Comparison of ENCODE assay signal across 10 cellular contexts in the genomic region with DNA sequence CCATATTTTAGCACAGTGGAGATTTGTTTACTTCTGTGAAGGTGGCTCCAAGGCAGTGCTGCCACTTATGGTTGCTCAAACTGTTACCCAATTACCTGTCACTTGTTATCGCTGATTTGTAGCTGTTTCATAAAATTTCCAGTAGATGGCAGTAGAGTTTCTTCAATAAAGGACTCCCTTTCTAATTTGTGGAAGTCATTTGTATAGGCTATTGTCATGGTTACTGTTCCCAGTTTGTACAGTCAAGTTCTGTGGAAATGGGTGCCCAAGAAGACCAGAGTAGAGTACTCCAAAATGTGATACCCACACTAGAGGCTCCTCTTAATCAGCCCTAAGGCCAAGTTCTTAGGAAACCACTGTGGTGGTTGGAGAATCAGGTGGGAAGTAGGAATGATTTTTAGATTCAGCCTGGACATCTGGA.
DNase-seq lines count a peak whose midpoint lies in the region; ATAC-seq, FAIRE-seq and TF ChIP-seq lines count a peak whose summit lies in the region.
"Had no signal": no experiment of that assay in that cellular context is flagged by ENCODE, and none has a peak within 500 bp of the region (broad histone marks: within the 10 kb centered on the region; RNA-seq: fewer than 3 reads in every experiment).

No MANE protein-coding gene starts in this region.

- CTCF ChIA-PET in Panc1 (lab: Charles Lee) = interaction anchor here (0.7 kb wide), 2 partner anchors 217 to 707 kb away, joined by 3 read pairs; a partner anchor contains a TSS

- H3K27me3 Mint-ChIP-seq in T-helper 2 cell treated with Interferon-gamma antibody and Interleukin-4, amounts not matched to agents 5 μg/mL and 100 μg/mL, for 36 hours (ENCODE audit: low read depth) = peaks cover 3% of the 10 kb centered on the region

- DNase-seq in H4 (ENCODE audit: low spot score) = peak; percentile 64
- DNase-seq in LoVo (ENCODE audit: low spot score) = peak; percentile 83
- DNase-seq in Panc1 (ENCODE audit: low read depth, low spot score) = no peak
- peak; percentile 94 for DNase-seq in dedifferentiated amniotic fluid mesenchymal stem cell (ENCODE audit: extremely low spot score)
- no peak for DNase-seq in lower lobe of right lung
- DNase-seq in T-helper 2 cell treated with Interferon-gamma antibody and Interleukin-4, amounts not matched to agents 5 μg/mL and 100 μg/mL, for 36 hours (ENCODE audit: low spot score) = no peak
- DNase-seq: activated naive CD8-positive, alpha-beta T cell treated with anti-CD3 and anti-CD28 coated beads, Interleukin-2, amount 10 ng/mL, durations not matched to agents 7 days and 5 days had no signal

- FAIRE-seq in G401.6 (lab: Jason Lieb, UNC) = peak; percentile 94

- H3K4me3 ChIP-seq in Panc1 (ENCODE audit: low read depth in 2 of 2, low read length in 2 of 2) (no peak overlapping the region), lower lobe of right lung (no peak overlapping the region)

- no peak overlapping the region for H3K4me3 Mint-ChIP-seq in T-helper 2 cell treated with Interferon-gamma antibody and Interleukin-4, amounts not matched to agents 5 μg/mL and 100 μg/mL, for 36 hours
- H3K4me3 Mint-ChIP-seq: activated naive CD8-positive, alpha-beta T cell treated with anti-CD3 and anti-CD28 coated beads, Interleukin-2, amount 10 ng/mL, durations not matched to agents 7 days and 5 days; stimulated activated naive CD8-positive, alpha-beta T cell treated with anti-CD3 and anti-CD28 coated beads, Interleukin-15, Interleukin-2, amounts not matched to agents 100 ng/mL and 50 ng/mL, for 24 hours had no signal

- H3K27me3 ChIP-seq in Panc1 (ENCODE audit: control insufficient read depth, insufficient read depth, low read length) = no peaks in the 10 kb centered on the region
- no peaks in the 10 kb centered on the region for H3K27me3 ChIP-seq in lower lobe of right lung (ENCODE audit: low read depth)

- H3K27ac Mint-ChIP-seq in T-helper 2 cell treated with Interferon-gamma antibody and Interleukin-4, amounts not matched to agents 5 μg/mL and 100 μg/mL, for 36 hours = no peak overlapping the region
- H3K27ac Mint-ChIP-seq: activated naive CD8-positive, alpha-beta T cell treated with anti-CD3 and anti-CD28 coated beads, Interleukin-2, amount 10 ng/mL, durations not matched to agents 7 days and 5 days; stimulated activated naive CD8-positive, alpha-beta T cell treated with anti-CD3 and anti-CD28 coated beads, Interleukin-15, Interleukin-2, amounts not matched to agents 100 ng/mL and 50 ng/mL, for 24 hours had no signal

- H3K9me3 ChIP-seq in Panc1 (ENCODE audit: control insufficient read depth, insufficient read depth, low read depth, low read length) = no peaks in the 10 kb centered on the region
- H3K9me3 ChIP-seq in lower lobe of right lung = no peaks in the 10 kb centered on the region

- peaks cover 12% of the 10 kb centered on the region for H3K4me1 ChIP-seq in Panc1 (ENCODE audit: control insufficient read depth, insufficient read depth, low read length)
- peaks cover 8% of the 10 kb centered on the region for H3K4me1 ChIP-seq in lower lobe of right lung

- H3K27ac ChIP-seq in Panc1 (ENCODE audit: low read length) (no peak overlapping the region), lower lobe of right lung (no peak overlapping the region)

- POLR2A ChIA-PET in Panc1 (lab: Charles Lee) = interaction anchor here (0.6 kb wide), 1 partner anchor 32 kb away, joined by 3 read pairs; no protein-coding TSS in a partner anchor

- TF ChIP-seq CTCF in Panc1 (IDR thresholded peaks at IDR 0.05) (peak; percentile 73), lower lobe of right lung (IDR thresholded peaks at IDR 0.05) (peak; percentile 75)

- H3K36me3 Mint-ChIP-seq in T-helper 2 cell treated with Interferon-gamma antibody and Interleukin-4, amounts not matched to agents 5 μg/mL and 100 μg/mL, for 36 hours (ENCODE audit: low read depth) = no peaks in the 10 kb centered on the region
- H3K36me3 Mint-ChIP-seq: activated naive CD8-positive, alpha-beta T cell treated with anti-CD3 and anti-CD28 coated beads, Interleukin-2, amount 10 ng/mL, durations not matched to agents 7 days and 5 days had no signal

- intact Hi-C loops in Panc1 (cut with micrococcal nuclease; ENCODE audit: unreplicated experiment) = loop anchor here (5.0 kb wide), 1 partner anchor 207 kb away; no protein-coding TSS in a partner anchor
- intact Hi-C loops in lower lobe of right lung (cut with DNase I) = no loop called here

- BruUV-seq in Panc1 (replicated peaks; lab: Mats Ljungman, UMichigan) = no TSS peak

- ATAC-seq in Panc1 = peak; percentile 85
- peak; percentile 94 to 97 for ATAC-seq in lower lobe of right lung
- ATAC-seq in HG02840 (IDR thresholded peaks at IDR 0.05; ENCODE audit: low FRiP score, unreplicated experiment) = no peak

- H3K4me1 Mint-ChIP-seq in T-helper 2 cell treated with Interferon-gamma antibody and Interleukin-4, amounts not matched to agents 5 μg/mL and 100 μg/mL, for 36 hours (ENCODE audit: low read depth) = no peaks in the 10 kb centered on the region
- H3K4me1 Mint-ChIP-seq: activated naive CD8-positive, alpha-beta T cell treated with anti-CD3 and anti-CD28 coated beads, Interleukin-2, amount 10 ng/mL, durations not matched to agents 7 days and 5 days had no signal

- in situ Hi-C loops in Panc1 (cut with HindIII; ENCODE audit: low pct_unique_long_range_greater_than_20kb, low sequenced_read_pairs) = no loop called here

- H3K9me3 Mint-ChIP-seq in T-helper 2 cell treated with Interferon-gamma antibody and Interleukin-4, amounts not matched to agents 5 μg/mL and 100 μg/mL, for 36 hours = no peaks in the 10 kb centered on the region
- H3K9me3 Mint-ChIP-seq: stimulated activated naive CD8-positive, alpha-beta T cell treated with anti-CD3 and anti-CD28 coated beads, Interleukin-15, Interleukin-2, amounts not matched to agents 100 ng/mL and 50 ng/mL, for 24 hours had no signal

- H3K36me3 ChIP-seq in Panc1 (ENCODE audit: control insufficient read depth, insufficient read depth, low read length) (no peaks in the 10 kb centered on the region), lower lobe of right lung (no peaks in the 10 kb centered on the region)

Comparison
In these comparisons a context has a peak if more than half of its experiments do, and no peak if none do; other contexts are left out.
1. DNase-seq: peak in H4 (single experiment), LoVo (single experiment) and dedifferentiated amniotic fluid mesenchymal stem cell (single experiment); none in Panc1 (single experiment), lower lobe of right lung (single experiment) and T-helper 2 cell treated with Interferon-gamma antibody and Interleukin-4, amounts not matched to agents 5 μg/mL and 100 μg/mL, for 36 hours (single experiment).